14 cellular contexts compared by ENCODE assay signal in the genomic region with DNA sequence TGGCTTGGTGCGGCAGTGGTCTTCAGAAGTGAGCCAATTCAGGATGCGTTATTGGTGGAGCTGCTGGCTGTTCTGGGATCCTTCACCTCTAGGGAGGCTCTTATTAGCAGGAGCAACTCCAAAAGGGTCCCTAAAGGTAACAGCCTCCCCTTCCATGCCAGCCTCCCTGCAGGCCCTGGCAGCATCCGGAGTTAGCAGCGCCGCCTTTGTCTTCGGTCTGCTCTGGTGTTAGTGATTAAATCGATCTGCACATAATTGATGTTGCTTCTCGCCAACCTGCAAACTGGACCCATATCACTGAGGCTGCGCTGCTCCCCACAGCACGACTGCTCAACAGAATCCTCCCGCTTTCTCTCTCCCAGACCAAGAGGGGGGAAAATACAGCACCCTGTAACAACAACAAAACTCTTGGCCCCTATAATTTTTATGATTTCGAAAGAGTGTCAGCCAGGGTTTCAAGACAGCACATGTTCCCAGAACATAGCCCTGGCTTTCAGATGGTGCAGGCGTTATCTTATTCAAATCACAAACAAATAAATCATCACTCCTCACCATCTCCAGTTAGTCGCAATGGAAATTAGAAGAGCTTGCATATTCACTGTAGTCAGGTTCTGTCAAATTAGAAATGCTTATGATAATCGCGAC.
"Had no signal": no experiment of that assay in that cellular context is flagged by ENCODE, and none has a peak within 500 bp of the region (broad histone marks: within the 10 kb centered on the region; RNA-seq: fewer than 3 reads in every experiment).

No MANE protein-coding gene starts in this region.

- ATAC-seq: activated CD4-positive, alpha-beta T cell treated with anti-CD3 and anti-CD28 coated beads for 36 hours; activated naive CD4-positive, alpha-beta T cell treated with anti-CD3 and anti-CD28 coated beads, Interleukin-2, amount 50 U/mL, for 72 hours; effector memory CD8-positive, alpha-beta T cell; heart left ventricle; left colon; T-helper 17 cell had no signal

- DNase-seq: activated CD4-positive, alpha-beta memory T cell treated with anti-CD3 and anti-CD28 coated beads for 36 hours; activated CD4-positive, alpha-beta T cell treated with anti-CD3 and anti-CD28 coated beads for 36 hours; activated gamma-delta T cell; activated T-cell treated with anti-CD3 and anti-CD28 coated beads, Interleukin-2, amount 50 U/mL, for 48 hours; effector memory CD8-positive, alpha-beta T cell; heart left ventricle; left colon; midbrain; stimulated activated CD4-positive, alpha-beta T cell treated with anti-CD3 and anti-CD28 coated beads, Interleukin-12 subunit alpha, Interleukin-12 subunit beta, amount 100 ng/mL, for 4 hours; stimulated activated CD4-positive, alpha-beta T cell treated with anti-CD3 and anti-CD28 coated beads, Interleukin-2, amount 100 ng/mL, for 24 hours; T-helper 17 cell; WERI-Rb-1 had no signal

- H3K9me3 ChIP-seq: heart left ventricle had no signal

- H3K27me3 ChIP-seq: heart left ventricle had no signal

- H3K27ac ChIP-seq: heart left ventricle, WERI-Rb-1 had no signal

- H3K4me3 ChIP-seq: heart left ventricle, lung had no signal

- H3K36me3 ChIP-seq: heart left ventricle, WERI-Rb-1 had no signal
